Comparison of ENCODE assay signal across 9 cellular contexts in the genomic region with DNA sequence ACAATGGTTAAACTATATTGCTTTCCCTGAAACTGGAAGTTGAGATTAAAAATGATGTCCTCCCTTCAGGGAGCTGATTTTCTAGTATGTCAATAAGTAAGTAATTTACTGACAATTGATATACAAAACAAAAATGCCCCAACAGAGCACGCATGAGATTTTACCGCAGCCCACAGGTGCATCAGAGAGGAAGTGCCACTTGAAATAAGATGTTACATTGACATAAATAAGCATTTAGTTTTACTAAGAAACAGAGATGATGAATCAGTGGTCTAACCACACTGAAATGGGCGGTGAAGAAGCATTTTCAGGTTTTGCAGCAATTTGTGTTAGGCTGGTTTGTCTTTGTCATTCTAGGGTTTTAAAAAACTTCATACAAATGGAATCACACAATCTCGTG. TPM values are rescaled to one million over a fixed set of nuclear protein-coding genes. Genes with fewer than 3 reads are reported as not detected.
DNase-seq lines count a peak whose midpoint lies in the region; ATAC-seq and TF ChIP-seq lines count a peak whose summit lies in the region.
"Had no signal": no experiment of that assay in that cellular context is flagged by ENCODE, and none has a peak within 500 bp of the region (broad histone marks: within the 10 kb centered on the region; RNA-seq: fewer than 3 reads in every experiment).

No MANE protein-coding gene starts in this region.

- peak overlapping the region; percentile 85 to 89 for H3K4me3 Mint-ChIP-seq in activated T-cell treated with anti-CD3 and anti-CD28 coated beads, Interleukin-2, amount 50 U/mL, for 72 hours
- peak overlapping the region; percentile 75 for H3K4me3 Mint-ChIP-seq in stimulated activated memory B cell treated with anti-CD40 and anti-IgM and Interleukin-4, amounts not matched to agents 10 μg/mL and 1 μg/mL and 100 μg/mL, for 72 hours

- no peaks in the 10 kb centered on the region for H3K9me3 ChIP-seq in left ventricle myocardium inferior (replicated peaks)

- peaks cover 69% of the 10 kb centered on the region for H3K4me1 Mint-ChIP-seq in activated T-cell treated with anti-CD3 and anti-CD28 coated beads, Interleukin-2, amount 50 U/mL, for 72 hours (ENCODE audit: low read depth)
- peaks cover 65% of the 10 kb centered on the region for H3K4me1 Mint-ChIP-seq in stimulated activated memory B cell treated with anti-CD40 and anti-IgM and Interleukin-4, amounts not matched to agents 10 μg/mL and 1 μg/mL and 100 μg/mL, for 72 hours

- H3K36me3 ChIP-seq in left ventricle myocardium inferior, result no peaks in the 10 kb centered on the region

- H3K4me3 ChIP-seq in left ventricle myocardium inferior, result no peak overlapping the region
- H3K4me3 ChIP-seq: SK-N-MC had no signal

- intact Hi-C loops in left ventricle myocardium inferior (cut with micrococcal nuclease), result no loop called here

- peak overlapping the region; percentile 81 for H3K27ac Mint-ChIP-seq in activated T-cell treated with anti-CD3 and anti-CD28 coated beads, Interleukin-2, amount 50 U/mL, for 72 hours
- peak overlapping the region; percentile 89 for H3K27ac Mint-ChIP-seq in stimulated activated memory B cell treated with anti-CD40 and anti-IgM and Interleukin-4, amounts not matched to agents 10 μg/mL and 1 μg/mL and 100 μg/mL, for 72 hours

- peaks cover 11 to 14% of the 10 kb centered on the region in 2 donors for H3K36me3 Mint-ChIP-seq in activated T-cell treated with anti-CD3 and anti-CD28 coated beads, Interleukin-2, amount 50 U/mL, for 72 hours (ENCODE audit: insufficient read depth in 2 of 2)
- peaks cover 12% of the 10 kb centered on the region for H3K36me3 Mint-ChIP-seq in stimulated activated memory B cell treated with anti-CD40 and anti-IgM and Interleukin-4, amounts not matched to agents 10 μg/mL and 1 μg/mL and 100 μg/mL, for 72 hours

- no peaks in the 10 kb centered on the region for H3K27me3 Mint-ChIP-seq in activated T-cell treated with anti-CD3 and anti-CD28 coated beads, Interleukin-2, amount 50 U/mL, for 72 hours (ENCODE audit: low read depth)
- H3K27me3 Mint-ChIP-seq in stimulated activated memory B cell treated with anti-CD40 and anti-IgM and Interleukin-4, amounts not matched to agents 10 μg/mL and 1 μg/mL and 100 μg/mL, for 72 hours, result no peaks in the 10 kb centered on the region

- TF ChIP-seq CTCF in left ventricle myocardium inferior (IDR thresholded peaks at IDR 0.05; ENCODE audit: borderline replicate concordance), result no peak

- peak; percentile 38 for DNase-seq in stimulated activated CD4-positive, alpha-beta T cell treated with anti-CD3 and anti-CD28 coated beads, Interleukin-12 subunit alpha, Interleukin-12 subunit beta, amount 100 ng/mL, for 4 hours
- no peak for DNase-seq in stimulated activated CD4-positive, alpha-beta T cell treated with anti-CD3 and anti-CD28 coated beads, Interleukin-2, amount 100 ng/mL, for 48 hours
- DNase-seq in KBM-7 (peak; percentile 72), GDM1 (lab: John Stamatoyannopoulos, UW) (no peak), SHP77 treated with DMSO at 0.1 percent for 48 hours (lab: John Stamatoyannopoulos, UW) (no peak), left ventricle myocardium inferior (no peak)
- peak; percentile 79 to 83 for DNase-seq in activated T-cell treated with anti-CD3 and anti-CD28 coated beads, Interleukin-2, amount 50 U/mL, for 72 hours

- peak; percentile 88 to 92 for ATAC-seq in activated T-cell treated with anti-CD3 and anti-CD28 coated beads, Interleukin-2, amount 50 U/mL, for 72 hours (replicated peaks in 1 of 2)
- ATAC-seq in stimulated activated memory B cell treated with anti-CD40 and anti-IgM and Interleukin-4, amounts not matched to agents 10 μg/mL and 1 μg/mL and 100 μg/mL, for 72 hours, result peak; percentile 90

- H3K27ac ChIP-seq in left ventricle myocardium inferior (replicated peaks), result no peak overlapping the region
- H3K27ac ChIP-seq: SK-N-MC had no signal

- no peaks in the 10 kb centered on the region for H3K27me3 ChIP-seq in left ventricle myocardium inferior (ENCODE audit: low read depth)

- peaks cover 0 to 3% of the 10 kb centered on the region in 2 donors for H3K9me3 Mint-ChIP-seq in activated T-cell treated with anti-CD3 and anti-CD28 coated beads, Interleukin-2, amount 50 U/mL, for 72 hours
- H3K9me3 Mint-ChIP-seq in stimulated activated memory B cell treated with anti-CD40 and anti-IgM and Interleukin-4, amounts not matched to agents 10 μg/mL and 1 μg/mL and 100 μg/mL, for 72 hours, result peaks cover 4% of the 10 kb centered on the region

- in situ Hi-C loops in KBM-7 (cut with MboI; ENCODE audit: low pct_unique_long_range_greater_than_20kb, low sequenced_read_pairs), result no loop called here

- peaks cover 13% of the 10 kb centered on the region for H3K4me1 ChIP-seq in left ventricle myocardium inferior

RNA-seq across cellular contexts. Expression of gene CLECL1, which starts 8.8 kb away (rescaled TPM):
- 10 to 100 TPM; 11.5 to 13.8 TPM for total RNA-seq in activated T-cell treated with anti-CD3 and anti-CD28 coated beads, Interleukin-2, amount 50 U/mL, for 72 hours
- total RNA-seq in left ventricle myocardium inferior, result not detected

RNA-seq across cellular contexts. Expression of gene CD69, which starts 19.0 kb away (rescaled TPM):
- 100 to 1,000 TPM; 126 to 158 TPM for total RNA-seq in activated T-cell treated with anti-CD3 and anti-CD28 coated beads, Interleukin-2, amount 50 U/mL, for 72 hours
- 0.25 TPM for total RNA-seq in left ventricle myocardium inferior

Comparison
In these comparisons a context has a peak if more than half of its experiments do, and no peak if none do; other contexts are left out.
1. DNase-seq: peak in stimulated activated CD4-positive, alpha-beta T cell treated with anti-CD3 and anti-CD28 coated beads, Interleukin-12 subunit alpha, Interleukin-12 subunit beta, amount 100 ng/mL, for 4 hours (single experiment), KBM-7 (single experiment) and activated T-cell treated with anti-CD3 and anti-CD28 coated beads, Interleukin-2, amount 50 U/mL, for 72 hours (2 of 2); none in stimulated activated CD4-positive, alpha-beta T cell treated with anti-CD3 and anti-CD28 coated beads, Interleukin-2, amount 100 ng/mL, for 48 hours (0 of 2), GDM1 (single experiment), SHP77 treated with DMSO at 0.1 percent for 48 hours (single experiment) and left ventricle myocardium inferior (single experiment).
2. RNA of gene CLECL1, which starts 8.8 kb away (total RNA-seq): 11.5 to 13.8 TPM in activated T-cell treated with anti-CD3 and anti-CD28 coated beads, Interleukin-2, amount 50 U/mL, for 72 hours; not detected in left ventricle myocardium inferior (single experiment); every median in the first group is over 10 times any median in the second.
3. RNA of gene CD69, which starts 19.0 kb away (total RNA-seq): 126 to 158 TPM in activated T-cell treated with anti-CD3 and anti-CD28 coated beads, Interleukin-2, amount 50 U/mL, for 72 hours; 0.25 TPM in left ventricle myocardium inferior (single experiment); every median in the first group is over 100 times any median in the second.